In the genomic region with DNA sequence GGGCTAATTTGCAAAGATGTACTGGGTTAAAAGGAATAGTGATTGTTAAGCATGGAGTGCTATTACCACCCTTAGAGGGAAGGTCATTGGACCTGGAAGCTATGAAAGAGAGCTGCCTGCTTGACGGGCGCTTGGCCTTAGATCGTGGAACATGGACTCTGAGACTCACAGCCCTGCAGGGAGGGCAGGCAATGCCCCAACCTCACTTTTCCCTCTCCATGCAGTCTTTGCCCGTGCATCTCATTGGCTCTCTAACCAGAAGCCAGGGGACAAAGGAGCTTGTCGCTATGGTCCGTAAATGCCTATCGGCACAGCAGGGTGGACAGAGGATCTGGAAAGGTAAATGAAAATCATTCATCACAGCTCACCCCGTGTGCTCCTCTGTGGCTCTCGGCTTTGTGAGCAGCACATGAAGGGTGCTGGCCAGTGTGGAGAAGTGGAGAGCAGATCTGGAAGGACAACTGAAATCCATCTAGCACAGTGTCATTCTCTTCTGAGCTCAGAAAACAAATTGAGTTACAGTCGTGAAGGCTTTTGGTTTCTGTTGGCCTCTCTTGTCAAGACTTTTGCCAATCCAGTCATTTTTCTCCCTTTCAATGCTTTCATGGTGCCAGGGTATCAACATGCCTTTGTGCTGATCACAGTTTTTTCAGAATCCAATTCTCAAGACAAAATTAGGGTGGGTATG, we compare ENCODE assay signal across 13 cellular contexts.
DNase-seq lines count a peak whose midpoint lies in the region; ATAC-seq and TF ChIP-seq lines count a peak whose summit lies in the region.
"Had no signal": no experiment of that assay in that cellular context is flagged by ENCODE, and none has a peak within 500 bp of the region (broad histone marks: within the 10 kb centered on the region; RNA-seq: fewer than 3 reads in every experiment).

No MANE protein-coding gene starts in this region.

- H3K4me3 ChIP-seq in esophagus muscularis mucosa, result no peak overlapping the region
- no peak overlapping the region for H3K4me3 ChIP-seq in neural cell (ENCODE audit: low read length)
- H3K4me3 ChIP-seq in aorta (ENCODE audit: low read length in 2 of 2), result peak overlapping the region in 1 of 2 donors; percentile 38
- H3K4me3 ChIP-seq: A549 had no signal

- H3K4me1 Mint-ChIP-seq in natural killer cell, result peaks cover 20 to 28% of the 10 kb centered on the region in 2 donors

- peaks cover 0 to 4% of the 10 kb centered on the region in 2 donors for H3K27me3 Mint-ChIP-seq in natural killer cell (ENCODE audit: low read depth in 2 of 2)

- no peaks in the 10 kb centered on the region for H3K9me3 Mint-ChIP-seq in natural killer cell

- H3K4me3 Mint-ChIP-seq in natural killer cell, result no peak overlapping the region

- peak; percentile 14 for DNase-seq in NCI-H2227 (lab: John Stamatoyannopoulos, UW; ENCODE audit: unreplicated experiment)
- no peak for DNase-seq in NCI-H2227 treated with DMSO at 0.1 percent for 48 hours (lab: John Stamatoyannopoulos, UW)
- DNase-seq in esophagus muscularis mucosa (ENCODE audit: extremely low spot score), result peak; percentile 86
- no peak for DNase-seq in aorta
- no peak for DNase-seq in DMS79 (lab: John Stamatoyannopoulos, UW)
- no peak for DNase-seq in kidney tubule cell (ENCODE audit: low spot score)
- no peak for DNase-seq in natural killer cell
- DNase-seq: activated CD4-positive, alpha-beta T cell treated with anti-CD3 and anti-CD28 coated beads for 1 hour; NCI-H1092; NCI-H446 treated with DMSO at 0.1 percent for 48 hours had no signal

- intact Hi-C loops in esophagus muscularis mucosa (cut with DNase I), result no loop called here
- intact Hi-C loops in aorta (cut with DNase I), result loop anchor here (2.0 to 5.0 kb wide), 6 partner anchors 13 to 181 kb away; no protein-coding TSS in a partner anchor
- intact Hi-C loops in natural killer cell (cut with micrococcal nuclease), result loop anchor here (10.0 kb wide), 1 partner anchor 831 kb away; a partner anchor contains a TSS

- H3K27ac ChIP-seq in esophagus muscularis mucosa (replicated peaks in 1 of 4), result peak overlapping the region in 2 of 4 donors; percentile 22 to 32
- peak overlapping the region; percentile 42 for H3K27ac ChIP-seq in neural cell (ENCODE audit: low read length)
- H3K27ac ChIP-seq in aorta (ENCODE audit: low read depth in 1 of 2, low read length in 2 of 2), result peak overlapping the region; percentile 45 to 100
- H3K27ac ChIP-seq: A549 had no signal

- H3K9ac ChIP-seq in neural cell (ENCODE audit: low read length), result no peak overlapping the region

- 63% methylated on average over 10 of the region's 10 CpGs for WGBS in esophagus muscularis mucosa
- WGBS in aorta, 2 donors, result 5 to 9% methylated on average over 10 of the region's 10 CpGs

- ATAC-seq in aorta (ENCODE audit: low FRiP score), result peak; percentile 67
- no peak for ATAC-seq in natural killer cell
- ATAC-seq: Panc1 had no signal

- H3K9me2 ChIP-seq in neural cell (ENCODE audit: insufficient read depth, low read length), result no peaks in the 10 kb centered on the region

- no peaks in the 10 kb centered on the region for H4K20me1 ChIP-seq in neural cell (ENCODE audit: insufficient read depth)

- H3F3A ChIP-seq in neural cell (ENCODE audit: insufficient read depth, low read length, poor library complexity, severe bottlenecking), result no peaks in the 10 kb centered on the region

- no peaks in the 10 kb centered on the region for H3K79me2 ChIP-seq in neural cell (replicated peaks; ENCODE audit: insufficient read depth, low read length)

- no peak overlapping the region for H2AFZ ChIP-seq in neural cell (ENCODE audit: low read depth, low read length)

- no peaks in the 10 kb centered on the region for H3K27me3 ChIP-seq in esophagus muscularis mucosa
- H3K27me3 ChIP-seq in neural cell (ENCODE audit: insufficient read depth, low read depth, low read length), result no peaks in the 10 kb centered on the region
- H3K27me3 ChIP-seq in aorta (ENCODE audit: control insufficient read depth in 1 of 2, insufficient read depth in 2 of 2, low read length in 1 of 2), result no peaks in the 10 kb centered on the region

- H3K9me3 ChIP-seq in esophagus muscularis mucosa (no peaks in the 10 kb centered on the region), neural cell (ENCODE audit: low read length) (no peaks in the 10 kb centered on the region), aorta (ENCODE audit: control insufficient read depth, low read length) (no peaks in the 10 kb centered on the region)
- H3K9me3 ChIP-seq: A549 had no signal

- no peaks in the 10 kb centered on the region for H3K36me3 ChIP-seq in esophagus muscularis mucosa
- H3K36me3 ChIP-seq in neural cell (ENCODE audit: insufficient read depth, low read length), result no peaks in the 10 kb centered on the region
- no peaks in the 10 kb centered on the region for H3K36me3 ChIP-seq in aorta (ENCODE audit: control insufficient read depth in 1 of 2, insufficient read depth in 2 of 2, low read length in 1 of 2)

- no peak overlapping the region for H3K4me2 ChIP-seq in neural cell (ENCODE audit: low read length)
- H3K4me2 ChIP-seq: A549 had no signal

- H3K27ac Mint-ChIP-seq in natural killer cell, result no peak overlapping the region

- TF ChIP-seq EP300 in esophagus muscularis mucosa (IDR thresholded peaks at IDR 0.05) (no peak), neural cell (conservative IDR thresholded peaks at IDR 0.05; ENCODE audit: poor library complexity, severe bottlenecking) (no peak)

- TF ChIP-seq CTCF in esophagus muscularis mucosa (IDR thresholded peaks at IDR 0.05), result no peak
- no peak for TF ChIP-seq CTCF in neural cell (IDR thresholded peaks at IDR 0.05; ENCODE audit: poor library complexity, severe bottlenecking)
- TF ChIP-seq CTCF in natural killer cell (IDR thresholded peaks at IDR 0.05), result no peak

- H3K36me3 Mint-ChIP-seq in natural killer cell, result no peaks in the 10 kb centered on the region

- H3K4me1 ChIP-seq in esophagus muscularis mucosa, result peaks cover 18 to 32% (median 27%) of the 10 kb centered on the region in 4 donors
- H3K4me1 ChIP-seq in aorta (ENCODE audit: control insufficient read depth in 1 of 2, insufficient read depth in 2 of 2, low read length in 2 of 2), result peaks cover 14 to 18% of the 10 kb centered on the region in 2 donors

- no peak for TF ChIP-seq RAD21 in neural cell (conservative IDR thresholded peaks at IDR 0.05)

- no peak for TF ChIP-seq POLR2A in esophagus muscularis mucosa (IDR thresholded peaks at IDR 0.05; ENCODE audit: low read depth)

TF ChIP-seq in neural cell, 6 proteins besides CTCF, POLR2A, EP300 and RAD21:
- TF ChIP-seq SMC3 (conservative IDR thresholded peaks at IDR 0.05; ENCODE audit: poor library complexity) (no peak), POLR2AphosphoS5 (IDR thresholded peaks at IDR 0.05) (no peak), EZH2 (IDR thresholded peaks at IDR 0.05; ENCODE audit: borderline replicate concordance, insufficient read depth, low read length, poor library complexity, severe bottlenecking) (no peak), MXI1 (conservative IDR thresholded peaks at IDR 0.05; ENCODE audit: poor library complexity, severe bottlenecking) (no peak), TAF1 (IDR thresholded peaks at IDR 0.05; ENCODE audit: low read depth) (no peak)
- TF ChIP-seq, protein P1, sequence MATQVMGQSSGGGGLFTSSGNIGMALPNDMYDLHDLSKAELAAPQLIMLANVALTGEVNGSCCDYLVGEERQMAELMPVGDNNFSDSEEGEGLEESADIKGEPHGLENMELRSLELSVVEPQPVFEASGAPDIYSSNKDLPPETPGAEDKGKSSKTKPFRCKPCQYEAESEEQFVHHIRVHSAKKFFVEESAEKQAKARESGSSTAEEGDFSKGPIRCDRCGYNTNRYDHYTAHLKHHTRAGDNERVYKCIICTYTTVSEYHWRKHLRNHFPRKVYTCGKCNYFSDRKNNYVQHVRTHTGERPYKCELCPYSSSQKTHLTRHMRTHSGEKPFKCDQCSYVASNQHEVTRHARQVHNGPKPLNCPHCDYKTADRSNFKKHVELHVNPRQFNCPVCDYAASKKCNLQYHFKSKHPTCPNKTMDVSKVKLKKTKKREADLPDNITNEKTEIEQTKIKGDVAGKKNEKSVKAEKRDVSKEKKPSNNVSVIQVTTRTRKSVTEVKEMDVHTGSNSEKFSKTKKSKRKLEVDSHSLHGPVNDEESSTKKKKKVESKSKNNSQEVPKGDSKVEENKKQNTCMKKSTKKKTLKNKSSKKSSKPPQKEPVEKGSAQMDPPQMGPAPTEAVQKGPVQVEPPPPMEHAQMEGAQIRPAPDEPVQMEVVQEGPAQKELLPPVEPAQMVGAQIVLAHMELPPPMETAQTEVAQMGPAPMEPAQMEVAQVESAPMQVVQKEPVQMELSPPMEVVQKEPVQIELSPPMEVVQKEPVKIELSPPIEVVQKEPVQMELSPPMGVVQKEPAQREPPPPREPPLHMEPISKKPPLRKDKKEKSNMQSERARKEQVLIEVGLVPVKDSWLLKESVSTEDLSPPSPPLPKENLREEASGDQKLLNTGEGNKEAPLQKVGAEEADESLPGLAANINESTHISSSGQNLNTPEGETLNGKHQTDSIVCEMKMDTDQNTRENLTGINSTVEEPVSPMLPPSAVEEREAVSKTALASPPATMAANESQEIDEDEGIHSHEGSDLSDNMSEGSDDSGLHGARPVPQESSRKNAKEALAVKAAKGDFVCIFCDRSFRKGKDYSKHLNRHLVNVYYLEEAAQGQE (IDR thresholded peaks at IDR 0.05; ENCODE audit: borderline replicate concordance), result no peak

Comparison
In these comparisons a context has a peak if more than half of its experiments do, and no peak if none do; other contexts are left out.
1. DNase-seq: peak in NCI-H2227 (single experiment) and esophagus muscularis mucosa (single experiment); none in NCI-H2227 treated with DMSO at 0.1 percent for 48 hours (single experiment), aorta (0 of 2), DMS79 (single experiment), kidney tubule cell (single experiment) and natural killer cell (single experiment).